ENCODE assay signal across 21 cellular contexts in the genomic region with DNA sequence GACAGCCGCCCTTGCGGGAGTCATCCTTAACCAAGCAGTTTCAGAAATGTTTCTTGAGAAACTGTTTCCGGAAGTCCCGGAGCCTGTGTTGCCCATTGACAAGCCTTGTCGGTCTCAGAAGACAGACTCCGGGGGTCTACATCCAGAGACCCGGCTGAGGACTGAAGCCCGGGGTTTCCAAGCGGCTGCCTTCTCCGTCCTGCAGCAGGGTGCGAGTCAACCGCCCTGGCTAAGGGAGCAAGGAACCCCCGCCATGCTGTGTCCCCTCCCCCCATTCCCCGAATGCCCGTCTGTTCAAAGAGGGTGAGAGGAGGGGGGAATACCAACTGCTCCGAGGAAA.
DNase-seq lines count a peak whose midpoint lies in the region; ATAC-seq, FAIRE-seq and TF ChIP-seq lines count a peak whose summit lies in the region.
"Had no signal": no experiment of that assay in that cellular context is flagged by ENCODE, and none has a peak within 500 bp of the region (broad histone marks: within the 10 kb centered on the region; RNA-seq: fewer than 3 reads in every experiment).

No MANE protein-coding gene starts in this region.

- H3K9me3 ChIP-seq in DND-41 (ENCODE audit: insufficient read depth, low read length, severe bottlenecking) (no peaks in the 10 kb centered on the region), esophagus squamous epithelium (no peaks in the 10 kb centered on the region), sigmoid colon (no peaks in the 10 kb centered on the region)
- H3K9me3 ChIP-seq: A549; BLaER1 treated with 17β-estradiol and CSF1 and Interleukin-3, amounts not matched to agents 10 nM and 100 nM had no signal

- no peaks in the 10 kb centered on the region for H3K36me3 ChIP-seq in DND-41 (ENCODE audit: insufficient read depth, low read length)
- no peaks in the 10 kb centered on the region for H3K36me3 ChIP-seq in esophagus squamous epithelium
- no peaks in the 10 kb centered on the region for H3K36me3 ChIP-seq in sigmoid colon
- H3K36me3 ChIP-seq: BLaER1 treated with 17β-estradiol and CSF1 and Interleukin-3, amounts not matched to agents 10 nM and 100 nM had no signal

- CTCF ChIA-PET in RWPE1 (lab: Yijun Ruan, JAX), result no interaction called here

- no peak for TF ChIP-seq EP300 in sigmoid colon (IDR thresholded peaks at IDR 0.05)

- ATAC-seq in DND-41 (ENCODE audit: insufficient read depth, low read depth), result no peak
- ATAC-seq: A549, SK-N-SH treated with all-trans-retinoic acid at 6 μM for 48 hours had no signal

- TF ChIP-seq POLR2A in esophagus squamous epithelium (IDR thresholded peaks at IDR 0.05) (no peak), sigmoid colon (IDR thresholded peaks at IDR 0.05) (no peak)

- no peaks in the 10 kb centered on the region for H3K79me2 ChIP-seq in DND-41 (ENCODE audit: insufficient read depth, low read length)

- no peak overlapping the region for H2AFZ ChIP-seq in DND-41 (ENCODE audit: low read depth, low read length)
- H2AFZ ChIP-seq: PC-9 had no signal

- H3K27ac ChIP-seq in DND-41 (ENCODE audit: low read length) (no peak overlapping the region), RWPE1 (peak overlapping the region; percentile 98), esophagus squamous epithelium (peak overlapping the region; percentile 66 to 85 (median 83)), sigmoid colon (no peak overlapping the region)
- H3K27ac ChIP-seq: A549; BLaER1 treated with 17β-estradiol and CSF1 and Interleukin-3, amounts not matched to agents 10 nM and 100 nM; PC-9 had no signal

- H3K4me3 ChIP-seq in DND-41 (ENCODE audit: low read depth in 1 of 2, low read length in 2 of 2) (no peak overlapping the region), esophagus squamous epithelium (peak overlapping the region in 3 of 4 donors; percentile 1 to 16 (median 9)), sigmoid colon (no peak overlapping the region)
- H3K4me3 ChIP-seq: A549; BLaER1 treated with 17β-estradiol and CSF1 and Interleukin-3, amounts not matched to agents 10 nM and 100 nM; PC-9 had no signal

- POLR2A ChIA-PET in RWPE1 (lab: Yijun Ruan, JAX; ENCODE audit: low non-redundant PET), result no interaction called here

- WGBS in esophagus squamous epithelium, 2 donors, result 14 to 70% methylated on average over 11 to 12 of the region's 16 CpGs
- 62 to 82% methylated on average over 16 of the region's 16 CpGs for WGBS in sigmoid colon, 2 donors

- TF ChIP-seq CTCF in DND-41 (IDR thresholded peaks at IDR 0.05; ENCODE audit: borderline replicate concordance, extremely low read depth, low read length, poor library complexity, severe bottlenecking), result no peak
- no peak for TF ChIP-seq CTCF in RWPE1 (conservative IDR thresholded peaks at IDR 0.05; ENCODE audit: low read depth)
- no peak for TF ChIP-seq CTCF in esophagus squamous epithelium (IDR thresholded peaks at IDR 0.05)
- no peak for TF ChIP-seq CTCF in sigmoid colon (IDR thresholded peaks at IDR 0.05)

- H3K4me1 ChIP-seq in DND-41 (ENCODE audit: insufficient read depth, low read length) (no peaks in the 10 kb centered on the region), esophagus squamous epithelium (peaks cover 0 to 58% (median 8%) of the 10 kb centered on the region in 3 donors), sigmoid colon (peaks cover 0 to 10% (median 7%) of the 10 kb centered on the region in 4 donors)

- H3K27me3 ChIP-seq in DND-41 (ENCODE audit: insufficient read depth, low read length, poor library complexity) (no peaks in the 10 kb centered on the region), esophagus squamous epithelium (no peaks in the 10 kb centered on the region), sigmoid colon (no peaks in the 10 kb centered on the region)
- H3K27me3 ChIP-seq: BLaER1 treated with 17β-estradiol and CSF1 and Interleukin-3, amounts not matched to agents 10 nM and 100 nM had no signal

- intact Hi-C loops in esophagus squamous epithelium (cut with DNase I), result no loop called here
- intact Hi-C loops in sigmoid colon (cut with DNase I), result no loop called here

- H4K20me1 ChIP-seq in DND-41 (ENCODE audit: insufficient read depth, low read length), result no peaks in the 10 kb centered on the region
- H4K20me1 ChIP-seq: BLaER1 treated with 17β-estradiol and CSF1 and Interleukin-3, amounts not matched to agents 10 nM and 100 nM had no signal

- no peak overlapping the region for H3K4me2 ChIP-seq in DND-41 (ENCODE audit: insufficient read depth, low read length)
- H3K4me2 ChIP-seq: A549; BLaER1 treated with 17β-estradiol and CSF1 and Interleukin-3, amounts not matched to agents 10 nM and 100 nM; PC-9 had no signal

- DNase-seq in DND-41, result peak; percentile 2
- DNase-seq in RWPE1 (ENCODE audit: low spot score), result no peak
- DNase-seq in esophagus squamous epithelium (lab: John Stamatoyannopoulos, UW), result no peak
- DNase-seq in sigmoid colon, result peak; percentile 46
- DNase-seq in NCI-H510A treated with DMSO at 0.1 percent for 48 hours (lab: John Stamatoyannopoulos, UW), result no peak
- no peak for DNase-seq in NCI-H82 (lab: John Stamatoyannopoulos, UW)
- no peak for DNase-seq in RCC 7860 (ENCODE audit: low spot score)
- DNase-seq: DMS153, EL, H7, Kasumi-1, NCI-H1105, NCI-H187, NCI-H446 treated with DMSO at 0.1 percent for 48 hours, NCI-H774, Right ventricle myocardium superior had no signal

- no peak for FAIRE-seq in RCC 7860 (lab: Jason Lieb, UNC)
- FAIRE-seq: A549, HTR-8/SVneo had no signal

- no peak overlapping the region for H3K9ac ChIP-seq in DND-41 (ENCODE audit: low read depth, low read length)
- H3K9ac ChIP-seq: BLaER1 treated with 17β-estradiol and CSF1 and Interleukin-3, amounts not matched to agents 10 nM and 100 nM had no signal

Comparison
In these comparisons a context has a peak if more than half of its experiments do, and no peak if none do; other contexts are left out.
1. DNase-seq: peak in DND-41 (single experiment) and sigmoid colon (single experiment); none in RWPE1 (single experiment), esophagus squamous epithelium (single experiment), NCI-H510A treated with DMSO at 0.1 percent for 48 hours (single experiment), NCI-H82 (single experiment) and RCC 7860 (single experiment).
2. H3K27ac ChIP-seq: peak in RWPE1 (single experiment) and esophagus squamous epithelium (4 of 4); none in DND-41 (single experiment) and sigmoid colon (0 of 4).
3. H3K4me3 ChIP-seq: peak in esophagus squamous epithelium (3 of 4); none in DND-41 (0 of 2) and sigmoid colon (0 of 4).